Comparison of ENCODE assay signal across 16 cellular contexts in the genomic region with DNA sequence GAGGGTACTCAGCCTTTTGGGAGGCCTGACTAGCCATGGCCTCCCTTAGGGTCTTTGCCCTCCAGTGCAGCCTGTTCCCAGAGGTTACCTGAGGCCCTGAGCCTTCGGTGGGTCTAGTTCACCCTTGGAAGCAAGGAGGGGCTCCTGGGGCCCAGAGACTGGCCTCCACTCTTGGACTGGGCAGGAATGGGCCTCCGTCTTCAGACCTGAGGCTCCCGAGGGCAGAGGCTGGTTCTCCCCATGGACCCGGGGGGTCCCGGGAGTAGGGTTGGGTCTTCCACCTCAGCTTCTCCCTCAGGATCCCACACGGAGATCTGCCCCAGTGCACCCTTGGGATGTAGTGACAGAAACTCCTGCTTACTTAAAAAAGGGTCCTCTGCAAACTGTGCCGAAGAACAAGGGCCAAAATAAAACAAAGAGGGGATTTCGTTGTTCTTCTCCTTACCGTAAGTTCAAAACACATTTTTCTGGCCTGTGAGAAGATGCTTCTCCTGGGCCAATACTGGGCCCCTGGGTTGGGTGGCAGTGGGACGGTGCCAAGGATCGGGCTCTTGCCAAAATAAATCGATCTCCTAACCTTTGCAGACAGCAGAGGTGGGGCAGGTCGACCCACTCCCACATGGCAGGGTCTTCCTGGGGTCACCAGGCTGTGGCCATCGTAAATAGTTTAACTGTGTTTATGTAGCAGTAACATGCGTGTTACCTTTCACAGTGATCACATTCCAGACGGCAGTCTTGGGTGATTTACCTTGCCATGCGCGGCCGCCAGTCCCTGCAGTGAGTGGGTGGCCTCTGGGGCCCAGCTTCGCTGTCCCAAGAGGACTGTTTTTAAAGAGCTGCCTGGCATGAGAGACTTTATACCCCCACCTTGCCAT.
DNase-seq lines count a peak whose midpoint lies in the region; ATAC-seq, FAIRE-seq and TF ChIP-seq lines count a peak whose summit lies in the region.
"Had no signal": no experiment of that assay in that cellular context is flagged by ENCODE, and none has a peak within 500 bp of the region (broad histone marks: within the 10 kb centered on the region; RNA-seq: fewer than 3 reads in every experiment).

No MANE protein-coding gene starts in this region.

- POLR2A ChIA-PET in H1 (lab: Charles Lee; ENCODE audit: partially characterized antibody): interaction anchor here (0.9 kb wide), 1 partner anchor 9 kb away, joined by 3 read pairs; no protein-coding TSS in a partner anchor

- no peak for TF ChIP-seq EP300 in H1 (IDR thresholded peaks at IDR 0.05; ENCODE audit: borderline replicate concordance in 1 of 2, low read depth in 2 of 2, low read length in 2 of 2)

- H2BK12ac ChIP-seq in H1 (ENCODE audit: low read depth, low read length): 0 out of 2 replicates have a peak overlapping the region, but pooled peaks have one; percentile 29

- no peak overlapping the region for H2AFZ ChIP-seq in H1 (ENCODE audit: low read length)

- H3K4me3 ChIP-seq in H1 (ENCODE audit: extremely low read depth in 1 of 4, insufficient read depth in 2 of 4, low read depth in 3 of 4, low read length in 4 of 4) (no peak overlapping the region), liver (ENCODE audit: low read depth in 1 of 3, low read length in 3 of 3) (no peak overlapping the region)
- H3K4me3 ChIP-seq: MG63 had no signal

- no peak overlapping the region for H4K5ac ChIP-seq in H1 (ENCODE audit: insufficient read length, low read depth, low read length)

- ATAC-seq in GM21576 (IDR thresholded peaks at IDR 0.05; ENCODE audit: unreplicated experiment): no peak

- CTCF ChIA-PET in H1 (lab: Charles Lee; ENCODE audit: partially characterized antibody): interaction anchor here (0.7 to 1.6 kb wide), 5 partner anchors 8 to 104 kb away, joined by 3 to 5 read pairs (median 3); no protein-coding TSS in a partner anchor

- H2BK15ac ChIP-seq in H1 (ENCODE audit: low read length): no peak overlapping the region

- no peaks in the 10 kb centered on the region for H3K79me2 ChIP-seq in H1 (ENCODE audit: control insufficient read depth in 1 of 2, insufficient read depth in 2 of 2, low read length in 2 of 2)

- no peak overlapping the region for H3K56ac ChIP-seq in H1 (replicated peaks; ENCODE audit: insufficient read length, low read depth, low read length)

- TF ChIP-seq CTCF in H1 (IDR thresholded peaks at IDR 0.05; ENCODE audit: control extremely low read depth in 1 of 3, insufficient read depth in 1 of 3, low read depth in 1 of 3, low read length in 3 of 3): no peak
- TF ChIP-seq CTCF in liver (IDR thresholded peaks at IDR 0.05; ENCODE audit: low read depth, low read length, missing input control): no peak

- H4K8ac ChIP-seq in H1 (ENCODE audit: extremely low read depth, insufficient read depth, low read length): peak overlapping the region; percentile 38; the same call in 1 of the 2 replicates

- no peak overlapping the region for H3K27ac ChIP-seq in H1 (ENCODE audit: low read depth, low read length)
- H3K27ac ChIP-seq in liver (ENCODE audit: low read depth in 1 of 2, low read length in 2 of 2): peak overlapping the region; percentile 31 to 45

- no peak overlapping the region for H3K4me2 ChIP-seq in H1 (ENCODE audit: insufficient read depth in 1 of 2, low read depth in 2 of 2, low read length in 2 of 2)

- H3K23ac ChIP-seq in H1 (ENCODE audit: insufficient read length): no peak overlapping the region

- no peak for TF ChIP-seq POLR2A in H1 (IDR thresholded peaks at IDR 0.05; ENCODE audit: control extremely low read depth in 1 of 2, low read depth in 2 of 2, low read length in 2 of 2)

- H3K14ac ChIP-seq in H1 (ENCODE audit: insufficient read length): no peak overlapping the region

- H3K9ac ChIP-seq in H1 (replicated peaks in 1 of 4; ENCODE audit: extremely low read depth in 1 of 4, low read depth in 3 of 4, low read length in 3 of 4) (no peak overlapping the region), liver (ENCODE audit: low read depth in 1 of 2, low read length in 2 of 2) (no peak overlapping the region)

- H3K4me1 ChIP-seq in H1 (replicated peaks in 1 of 4; ENCODE audit: control insufficient read depth in 3 of 4, insufficient read depth in 4 of 4, low read length in 3 of 4): peaks cover 0 to 7% (median 2%) of the 10 kb centered on the region in 4 experiments; a peak in 3 of 7 replicates
- H3K4me1 ChIP-seq in liver (ENCODE audit: control insufficient read depth in 4 of 4, insufficient read depth in 4 of 4, low read length in 3 of 4): peaks cover 17 to 59% (median 43%) of the 10 kb centered on the region in 4 donors

- no peak overlapping the region for H2BK5ac ChIP-seq in H1 (ENCODE audit: low read depth, low read length)

- peak overlapping the region; percentile 41 for H4K91ac ChIP-seq in H1 (replicated peaks; ENCODE audit: insufficient read length, low read length)

- H2BK120ac ChIP-seq in H1 (replicated peaks; ENCODE audit: low read depth, low read length): no peak overlapping the region

- TF ChIP-seq RAD21 in H1 (IDR thresholded peaks at IDR 0.05 in 1 of 2, conservative IDR thresholded peaks at IDR 0.05 in 1 of 2; ENCODE audit: low read depth in 2 of 2, low read length in 2 of 2): no peak
- TF ChIP-seq RAD21 in liver (IDR thresholded peaks at IDR 0.05): peak in 1 of 2 donors; percentile 54

- no peaks in the 10 kb centered on the region for H4K20me1 ChIP-seq in H1 (replicated peaks in 1 of 2; ENCODE audit: control insufficient read depth in 1 of 2, insufficient read depth in 2 of 2, low read length in 2 of 2)

- no peaks in the 10 kb centered on the region for H3K36me3 ChIP-seq in H1 (ENCODE audit: control insufficient read depth in 2 of 4, insufficient read depth in 4 of 4, low read length in 3 of 4)
- no peaks in the 10 kb centered on the region for H3K36me3 ChIP-seq in liver (ENCODE audit: control insufficient read depth in 4 of 4, insufficient read depth in 3 of 4, low read depth in 1 of 4, low read length in 3 of 4)
- H3K36me3 ChIP-seq: MG63 had no signal

- whole genome bisulfite sequencing in H1 (ENCODE audit: extremely low coverage in 1 of 2, insufficient coverage in 1 of 2, insufficient read length in 1 of 2, insufficient replicate concordance in 2 of 2, low coverage in 1 of 2, low lambda C conversion rate in 2 of 2, missing lambda C conversion rate in 1 of 2), 2 experiments: 90% methylated on average over 20 of the region's 20 CpGs; no CpG with 5 or more reads in 1 of the 2 experiments
- 51% methylated on average over 20 of the region's 20 CpGs for WGBS in liver

- DNase-seq in H1 (ENCODE audit: low read depth in 1 of 2, low spot score in 2 of 2) (no peak), posterior vena cava (ENCODE audit: low spot score) (peak; percentile 17), GOT3 (lab: John Stamatoyannopoulos, UW) (no peak), UCSD-AML1 (lab: John Stamatoyannopoulos, UW; ENCODE audit: unreplicated experiment) (no peak), SHP77 treated with DMSO at 0.1 percent for 48 hours (lab: John Stamatoyannopoulos, UW) (no peak)
- DNase-seq: AML-193, DMS79 treated with DMSO at 0.1 percent for 48 hours, H9, Kasumi-1, MG63, NCI-H1048, NCI-H1436 treated with DMSO at 0.1 percent for 48 hours, NCI-H526 had no signal

- no peaks in the 10 kb centered on the region for H3K9me3 ChIP-seq in H1 (ENCODE audit: insufficient read depth in 2 of 2, low read depth in 1 of 2, low read length in 1 of 2)
- no peaks in the 10 kb centered on the region for H3K9me3 ChIP-seq in liver (ENCODE audit: control insufficient read depth in 4 of 4, low read length in 3 of 4)
- H3K9me3 ChIP-seq: MG63 had no signal

- no peak for FAIRE-seq in H1 (lab: Jason Lieb, UNC)
- FAIRE-seq: HTR-8/SVneo had no signal

- no peak overlapping the region for H3K18ac ChIP-seq in H1 (ENCODE audit: extremely low read depth, low read length)

- no peaks in the 10 kb centered on the region for H3K79me1 ChIP-seq in H1 (ENCODE audit: low read depth, low read length)

- H3K4ac ChIP-seq in H1 (replicated peaks; ENCODE audit: insufficient read length, low read depth, low read length): no peak overlapping the region

- intact Hi-C loops in posterior vena cava (cut with DNase I): no loop called here

- no peak overlapping the region for H2AK5ac ChIP-seq in H1 (ENCODE audit: low read depth, low read length)

- no peaks in the 10 kb centered on the region for H3K27me3 ChIP-seq in H1 (replicated peaks in 1 of 4; ENCODE audit: control insufficient read depth in 3 of 4, extremely low read depth in 1 of 4, insufficient read depth in 3 of 4, low read length in 3 of 4)
- no peaks in the 10 kb centered on the region for H3K27me3 ChIP-seq in liver (ENCODE audit: control insufficient read depth in 4 of 4, insufficient read depth in 4 of 4, low read length in 3 of 4)
- H3K27me3 ChIP-seq: MG63 had no signal

- no peaks in the 10 kb centered on the region for H3K23me2 ChIP-seq in H1 (ENCODE audit: low read depth, low read length)

- no peak overlapping the region for H2BK20ac ChIP-seq in H1 (ENCODE audit: low read length)

TF ChIP-seq in H1, 55 proteins besides CTCF, POLR2A, EP300 and RAD21 (continues in another document):
- TF ChIP-seq SIRT6 (IDR thresholded peaks at IDR 0.05; ENCODE audit: low read length) (no peak), TCF12 (IDR thresholded peaks at IDR 0.05; ENCODE audit: low read depth, low read length) (no peak), BACH1 (IDR thresholded peaks at IDR 0.05; ENCODE audit: low read length) (no peak), RBBP5 (IDR thresholded peaks at IDR 0.05; ENCODE audit: borderline replicate concordance, low read depth, low read length) (no peak), SP1 (IDR thresholded peaks at IDR 0.05; ENCODE audit: low read depth, low read length) (no peak), TAF1 (IDR thresholded peaks at IDR 0.05; ENCODE audit: low read depth, low read length) (no peak), KDM5A (IDR thresholded peaks at IDR 0.05; ENCODE audit: low read length) (no peak), RFX5 (IDR thresholded peaks at IDR 0.05; ENCODE audit: borderline replicate concordance, low read depth, low read length) (no peak), CREB1 (IDR thresholded peaks at IDR 0.05) (no peak)

TF ChIP-seq in liver, 16 proteins besides CTCF, POLR2A, EP300 and RAD21 (continues in another document):
- peak; percentile 65 for TF ChIP-seq SP1 (IDR thresholded peaks at IDR 0.05)
- peak in 1 of 2 donors; percentile 8 for TF ChIP-seq JUND (IDR thresholded peaks at IDR 0.05)
- TF ChIP-seq YY1 (IDR thresholded peaks at IDR 0.05): peak; percentile 5
- TF ChIP-seq, protein P1, sequence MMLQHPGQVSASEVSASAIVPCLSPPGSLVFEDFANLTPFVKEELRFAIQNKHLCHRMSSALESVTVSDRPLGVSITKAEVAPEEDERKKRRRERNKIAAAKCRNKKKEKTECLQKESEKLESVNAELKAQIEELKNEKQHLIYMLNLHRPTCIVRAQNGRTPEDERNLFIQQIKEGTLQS (IDR thresholded peaks at IDR 0.05): no peak
- TF ChIP-seq NR2F2 (IDR thresholded peaks at IDR 0.05): peak; percentile 76
- peak; percentile 75 to 77 for TF ChIP-seq RXRA (IDR thresholded peaks at IDR 0.05)
- TF ChIP-seq HNF4A (conservative IDR thresholded peaks at IDR 0.05): peak; percentile 43 to 55
- TF ChIP-seq FOXA2 (IDR thresholded peaks at IDR 0.05): peak; percentile 7
- TF ChIP-seq, protein P2, sequence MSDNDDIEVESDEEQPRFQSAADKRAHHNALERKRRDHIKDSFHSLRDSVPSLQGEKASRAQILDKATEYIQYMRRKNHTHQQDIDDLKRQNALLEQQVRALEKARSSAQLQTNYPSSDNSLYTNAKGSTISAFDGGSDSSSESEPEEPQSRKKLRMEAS (IDR thresholded peaks at IDR 0.05): no peak
- TF ChIP-seq TAF1 (conservative IDR thresholded peaks at IDR 0.05): no peak
